Comparison of ENCODE assay signal across 2 cellular contexts in the genomic region with DNA sequence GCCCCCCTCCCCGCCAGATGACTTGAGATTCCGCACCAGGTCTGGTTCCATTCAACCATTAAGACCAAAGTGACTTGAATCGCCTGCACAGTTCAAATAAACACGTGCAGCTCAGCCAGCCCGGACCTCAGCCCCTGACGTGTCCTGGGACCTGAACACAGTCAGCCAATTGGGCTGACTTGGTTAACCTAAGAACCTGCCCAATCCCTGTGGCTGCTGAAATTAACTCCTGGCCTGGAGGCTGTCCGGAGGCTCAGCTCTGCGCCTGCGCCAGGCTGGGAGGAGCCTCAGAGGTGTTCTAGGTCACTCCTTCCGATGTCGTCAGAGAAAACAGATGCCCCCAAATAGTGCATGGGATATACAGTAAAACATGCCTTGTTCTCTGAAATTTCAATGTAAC.
A peak's percentile ranks its signal among the peaks of the same experiment; 100 is the strongest.
TF ChIP-seq lines count a peak whose summit lies in the region.

No MANE protein-coding gene starts in this region.

TF ChIP-seq in HepG2, 621 proteins besides CTCF, POLR2A, EP300 and RAD21 (continued from another document):
- TF ChIP-seq, protein P1, sequence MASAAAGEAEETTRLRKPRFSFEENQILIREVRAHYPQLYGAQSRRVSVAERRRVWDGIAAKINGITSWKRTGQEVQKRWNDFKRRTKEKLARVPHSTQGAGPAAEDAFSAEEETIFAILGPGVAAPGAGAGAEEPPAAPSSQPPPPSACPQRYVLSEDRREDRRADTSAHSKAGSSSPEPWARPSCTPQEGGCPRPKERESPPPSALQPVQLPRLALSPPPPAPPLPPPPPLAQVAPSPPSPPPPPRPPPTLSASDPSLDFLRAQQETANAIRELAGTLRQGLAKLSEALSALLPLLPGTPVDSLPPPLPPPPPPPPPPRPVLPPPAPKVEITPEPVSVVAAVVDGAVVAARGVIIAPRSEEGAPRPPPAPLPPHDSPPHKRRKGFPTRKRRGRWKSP (CRISPR knock-in tag; IDR thresholded peaks at IDR 0.05) = no peak
- TF ChIP-seq ZNF687 (CRISPR knock-in tag; IDR thresholded peaks at IDR 0.05) (peak; percentile 52; the same call in 1 of the 2 replicates), ZNF17 (CRISPR knock-in tag; IDR thresholded peaks at IDR 0.05) (no peak), ZSCAN30 (CRISPR knock-in tag; IDR thresholded peaks at IDR 0.05) (no peak), TCF7L2 (IDR thresholded peaks at IDR 0.05; ENCODE audit: low read depth, low read length) (no peak), ZNF337 (CRISPR knock-in tag; IDR thresholded peaks at IDR 0.05; ENCODE audit: borderline replicate concordance, low read depth) (no peak), NFYC (CRISPR knock-in tag; IDR thresholded peaks at IDR 0.05) (0 out of 2 replicates have a peak, but pooled peaks have one; percentile 23), HNRNPH1 (optimal IDR thresholded peaks at IDR 0.05; ENCODE audit: low read depth, low read length) (no peak), NFYB (CRISPR knock-in tag; IDR thresholded peaks at IDR 0.05) (peak; percentile 63), MAX (IDR thresholded peaks at IDR 0.05) (peak; percentile 42; the same call in 1 of the 2 replicates)

TF ChIP-seq in K562, 482 proteins besides CTCF, POLR2A, EP300 and RAD21 (continued from another document):
- TF ChIP-seq CEBPG (CRISPR knock-in tag; IDR thresholded peaks at IDR 0.05) (0 out of 2 replicates have a peak, but pooled peaks have one; percentile 15), CEBPG (tag; conservative IDR thresholded peaks at IDR 0.05 in 1 of 2, IDR thresholded peaks at IDR 0.05 in 1 of 2) (no peak), NFYB (IDR thresholded peaks at IDR 0.05; ENCODE audit: extremely low read depth, insufficient read length) (peak; percentile 9), ZC3H4 (CRISPR knock-in tag; IDR thresholded peaks at IDR 0.05; ENCODE audit: borderline replicate concordance) (no peak), DIDO1 (tag; IDR thresholded peaks at IDR 0.05; ENCODE audit: low read depth) (no peak), BRCA1 (IDR thresholded peaks at IDR 0.05) (no peak), BRCA1 (CRISPR knock-in tag; IDR thresholded peaks at IDR 0.05) (no peak), TEAD1 (CRISPR knock-in tag; IDR thresholded peaks at IDR 0.05) (no peak), MCM5 (IDR thresholded peaks at IDR 0.05; ENCODE audit: low read depth) (no peak), CCNT2 (IDR thresholded peaks at IDR 0.05; ENCODE audit: borderline replicate concordance, extremely low read depth, insufficient read length, low read depth, low read length) (no peak), TCF3 (CRISPR knock-in tag; IDR thresholded peaks at IDR 0.05) (no peak), CREM (IDR thresholded peaks at IDR 0.05; ENCODE audit: low read depth) (no peak), SNIP1 (IDR thresholded peaks at IDR 0.05; ENCODE audit: low read depth) (no peak), SLC30A9 (CRISPR knock-in tag; IDR thresholded peaks at IDR 0.05) (no peak), MEIS2 (IDR thresholded peaks at IDR 0.05; ENCODE audit: partially characterized antibody) (peak; percentile 18), ZSCAN29 (IDR thresholded peaks at IDR 0.05) (no peak), HMGN3 (IDR thresholded peaks at IDR 0.05; ENCODE audit: borderline replicate concordance, extremely low read depth, insufficient read length, low read depth, low read length) (no peak), SIN3A (IDR thresholded peaks at IDR 0.05; ENCODE audit: borderline replicate concordance in 2 of 2, control insufficient read depth in 1 of 2, low read depth in 2 of 2, low read length in 2 of 2) (no peak), ZNF12 (CRISPR knock-in tag; IDR thresholded peaks at IDR 0.05) (no peak)
- TF ChIP-seq, protein P2, sequence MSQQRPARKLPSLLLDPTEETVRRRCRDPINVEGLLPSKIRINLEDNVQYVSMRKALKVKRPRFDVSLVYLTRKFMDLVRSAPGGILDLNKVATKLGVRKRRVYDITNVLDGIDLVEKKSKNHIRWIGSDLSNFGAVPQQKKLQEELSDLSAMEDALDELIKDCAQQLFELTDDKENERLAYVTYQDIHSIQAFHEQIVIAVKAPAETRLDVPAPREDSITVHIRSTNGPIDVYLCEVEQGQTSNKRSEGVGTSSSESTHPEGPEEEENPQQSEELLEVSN (IDR thresholded peaks at IDR 0.05; ENCODE audit: borderline replicate concordance in 1 of 2, extremely low read depth in 1 of 2, insufficient read depth in 1 of 2, insufficient read length in 1 of 2, low read depth in 1 of 2, low read length in 1 of 2, poor library complexity in 1 of 2, severe bottlenecking in 1 of 2) = peak in 1 of 2 experiments; percentile 22
- TF ChIP-seq, protein P3, sequence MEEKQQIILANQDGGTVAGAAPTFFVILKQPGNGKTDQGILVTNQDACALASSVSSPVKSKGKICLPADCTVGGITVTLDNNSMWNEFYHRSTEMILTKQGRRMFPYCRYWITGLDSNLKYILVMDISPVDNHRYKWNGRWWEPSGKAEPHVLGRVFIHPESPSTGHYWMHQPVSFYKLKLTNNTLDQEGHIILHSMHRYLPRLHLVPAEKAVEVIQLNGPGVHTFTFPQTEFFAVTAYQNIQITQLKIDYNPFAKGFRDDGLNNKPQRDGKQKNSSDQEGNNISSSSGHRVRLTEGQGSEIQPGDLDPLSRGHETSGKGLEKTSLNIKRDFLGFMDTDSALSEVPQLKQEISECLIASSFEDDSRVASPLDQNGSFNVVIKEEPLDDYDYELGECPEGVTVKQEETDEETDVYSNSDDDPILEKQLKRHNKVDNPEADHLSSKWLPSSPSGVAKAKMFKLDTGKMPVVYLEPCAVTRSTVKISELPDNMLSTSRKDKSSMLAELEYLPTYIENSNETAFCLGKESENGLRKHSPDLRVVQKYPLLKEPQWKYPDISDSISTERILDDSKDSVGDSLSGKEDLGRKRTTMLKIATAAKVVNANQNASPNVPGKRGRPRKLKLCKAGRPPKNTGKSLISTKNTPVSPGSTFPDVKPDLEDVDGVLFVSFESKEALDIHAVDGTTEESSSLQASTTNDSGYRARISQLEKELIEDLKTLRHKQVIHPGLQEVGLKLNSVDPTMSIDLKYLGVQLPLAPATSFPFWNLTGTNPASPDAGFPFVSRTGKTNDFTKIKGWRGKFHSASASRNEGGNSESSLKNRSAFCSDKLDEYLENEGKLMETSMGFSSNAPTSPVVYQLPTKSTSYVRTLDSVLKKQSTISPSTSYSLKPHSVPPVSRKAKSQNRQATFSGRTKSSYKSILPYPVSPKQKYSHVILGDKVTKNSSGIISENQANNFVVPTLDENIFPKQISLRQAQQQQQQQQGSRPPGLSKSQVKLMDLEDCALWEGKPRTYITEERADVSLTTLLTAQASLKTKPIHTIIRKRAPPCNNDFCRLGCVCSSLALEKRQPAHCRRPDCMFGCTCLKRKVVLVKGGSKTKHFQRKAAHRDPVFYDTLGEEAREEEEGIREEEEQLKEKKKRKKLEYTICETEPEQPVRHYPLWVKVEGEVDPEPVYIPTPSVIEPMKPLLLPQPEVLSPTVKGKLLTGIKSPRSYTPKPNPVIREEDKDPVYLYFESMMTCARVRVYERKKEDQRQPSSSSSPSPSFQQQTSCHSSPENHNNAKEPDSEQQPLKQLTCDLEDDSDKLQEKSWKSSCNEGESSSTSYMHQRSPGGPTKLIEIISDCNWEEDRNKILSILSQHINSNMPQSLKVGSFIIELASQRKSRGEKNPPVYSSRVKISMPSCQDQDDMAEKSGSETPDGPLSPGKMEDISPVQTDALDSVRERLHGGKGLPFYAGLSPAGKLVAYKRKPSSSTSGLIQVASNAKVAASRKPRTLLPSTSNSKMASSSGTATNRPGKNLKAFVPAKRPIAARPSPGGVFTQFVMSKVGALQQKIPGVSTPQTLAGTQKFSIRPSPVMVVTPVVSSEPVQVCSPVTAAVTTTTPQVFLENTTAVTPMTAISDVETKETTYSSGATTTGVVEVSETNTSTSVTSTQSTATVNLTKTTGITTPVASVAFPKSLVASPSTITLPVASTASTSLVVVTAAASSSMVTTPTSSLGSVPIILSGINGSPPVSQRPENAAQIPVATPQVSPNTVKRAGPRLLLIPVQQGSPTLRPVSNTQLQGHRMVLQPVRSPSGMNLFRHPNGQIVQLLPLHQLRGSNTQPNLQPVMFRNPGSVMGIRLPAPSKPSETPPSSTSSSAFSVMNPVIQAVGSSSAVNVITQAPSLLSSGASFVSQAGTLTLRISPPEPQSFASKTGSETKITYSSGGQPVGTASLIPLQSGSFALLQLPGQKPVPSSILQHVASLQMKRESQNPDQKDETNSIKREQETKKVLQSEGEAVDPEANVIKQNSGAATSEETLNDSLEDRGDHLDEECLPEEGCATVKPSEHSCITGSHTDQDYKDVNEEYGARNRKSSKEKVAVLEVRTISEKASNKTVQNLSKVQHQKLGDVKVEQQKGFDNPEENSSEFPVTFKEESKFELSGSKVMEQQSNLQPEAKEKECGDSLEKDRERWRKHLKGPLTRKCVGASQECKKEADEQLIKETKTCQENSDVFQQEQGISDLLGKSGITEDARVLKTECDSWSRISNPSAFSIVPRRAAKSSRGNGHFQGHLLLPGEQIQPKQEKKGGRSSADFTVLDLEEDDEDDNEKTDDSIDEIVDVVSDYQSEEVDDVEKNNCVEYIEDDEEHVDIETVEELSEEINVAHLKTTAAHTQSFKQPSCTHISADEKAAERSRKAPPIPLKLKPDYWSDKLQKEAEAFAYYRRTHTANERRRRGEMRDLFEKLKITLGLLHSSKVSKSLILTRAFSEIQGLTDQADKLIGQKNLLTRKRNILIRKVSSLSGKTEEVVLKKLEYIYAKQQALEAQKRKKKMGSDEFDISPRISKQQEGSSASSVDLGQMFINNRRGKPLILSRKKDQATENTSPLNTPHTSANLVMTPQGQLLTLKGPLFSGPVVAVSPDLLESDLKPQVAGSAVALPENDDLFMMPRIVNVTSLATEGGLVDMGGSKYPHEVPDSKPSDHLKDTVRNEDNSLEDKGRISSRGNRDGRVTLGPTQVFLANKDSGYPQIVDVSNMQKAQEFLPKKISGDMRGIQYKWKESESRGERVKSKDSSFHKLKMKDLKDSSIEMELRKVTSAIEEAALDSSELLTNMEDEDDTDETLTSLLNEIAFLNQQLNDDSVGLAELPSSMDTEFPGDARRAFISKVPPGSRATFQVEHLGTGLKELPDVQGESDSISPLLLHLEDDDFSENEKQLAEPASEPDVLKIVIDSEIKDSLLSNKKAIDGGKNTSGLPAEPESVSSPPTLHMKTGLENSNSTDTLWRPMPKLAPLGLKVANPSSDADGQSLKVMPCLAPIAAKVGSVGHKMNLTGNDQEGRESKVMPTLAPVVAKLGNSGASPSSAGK (IDR thresholded peaks at IDR 0.05) = peak; percentile 52
